ENCODE assay signal across 8 cellular contexts in genomic region chr5:149035282-149035882, GRCh38.
A peak's percentile ranks its signal among the peaks of the same experiment; 100 is the strongest.
DNase-seq lines count a peak whose midpoint lies in the region; ATAC-seq lines count a peak whose summit lies in the region.

No MANE protein-coding gene starts in this region.

- H3K4me1 Mint-ChIP-seq in central memory CD8-positive, alpha-beta T cell = peaks cover 39% of the 10 kb centered on the region

- H3K27me3 Mint-ChIP-seq in central memory CD8-positive, alpha-beta T cell = no peaks in the 10 kb centered on the region

- ATAC-seq in GM18870 (IDR thresholded peaks at IDR 0.05; ENCODE audit: unreplicated experiment) (peak; percentile 88), HG03108 (IDR thresholded peaks at IDR 0.05; ENCODE audit: unreplicated experiment) (peak; percentile 66)
- ATAC-seq in central memory CD8-positive, alpha-beta T cell (replicated peaks; ENCODE audit: extremely low read depth, poor library complexity, severe bottlenecking) = peak; percentile 61

- no peaks in the 10 kb centered on the region for H3K9me3 Mint-ChIP-seq in central memory CD8-positive, alpha-beta T cell

- DNase-seq in AG08396 (ENCODE audit: low spot score) = peak; percentile 66
- peak; percentile 11 to 73 for DNase-seq in NCI-H446 (lab: John Stamatoyannopoulos, UW)
- peak; percentile 40 for DNase-seq in activated CD4-positive, alpha-beta T cell treated with anti-CD3 and anti-CD28 coated beads for 1 hour
- DNase-seq in central memory CD8-positive, alpha-beta T cell (ENCODE audit: low spot score in 2 of 2) = peak; percentile 53 to 57
- DNase-seq in left kidney (ENCODE audit: low read depth, low spot score) = peak; percentile 86
- DNase-seq in stimulated activated CD4-positive, alpha-beta T cell treated with anti-CD3 and anti-CD28 coated beads, Interleukin-4, amount 100 ng/mL, for 48 hours (ENCODE audit: low read depth in 2 of 2) = peak; percentile 57 to 59

- no peak overlapping the region for H3K27ac Mint-ChIP-seq in central memory CD8-positive, alpha-beta T cell (ENCODE audit: low read depth)

- no peak overlapping the region for H3K4me3 Mint-ChIP-seq in central memory CD8-positive, alpha-beta T cell

- H3K36me3 Mint-ChIP-seq in central memory CD8-positive, alpha-beta T cell (ENCODE audit: insufficient read depth) = peaks cover 2% of the 10 kb centered on the region

Comparison
In these comparisons a context has a peak if more than half of its experiments do, and no peak if none do; other contexts are left out.
1. Peak in every context shown above with its lines: DNase-seq and ATAC-seq.